In the genomic region with DNA sequence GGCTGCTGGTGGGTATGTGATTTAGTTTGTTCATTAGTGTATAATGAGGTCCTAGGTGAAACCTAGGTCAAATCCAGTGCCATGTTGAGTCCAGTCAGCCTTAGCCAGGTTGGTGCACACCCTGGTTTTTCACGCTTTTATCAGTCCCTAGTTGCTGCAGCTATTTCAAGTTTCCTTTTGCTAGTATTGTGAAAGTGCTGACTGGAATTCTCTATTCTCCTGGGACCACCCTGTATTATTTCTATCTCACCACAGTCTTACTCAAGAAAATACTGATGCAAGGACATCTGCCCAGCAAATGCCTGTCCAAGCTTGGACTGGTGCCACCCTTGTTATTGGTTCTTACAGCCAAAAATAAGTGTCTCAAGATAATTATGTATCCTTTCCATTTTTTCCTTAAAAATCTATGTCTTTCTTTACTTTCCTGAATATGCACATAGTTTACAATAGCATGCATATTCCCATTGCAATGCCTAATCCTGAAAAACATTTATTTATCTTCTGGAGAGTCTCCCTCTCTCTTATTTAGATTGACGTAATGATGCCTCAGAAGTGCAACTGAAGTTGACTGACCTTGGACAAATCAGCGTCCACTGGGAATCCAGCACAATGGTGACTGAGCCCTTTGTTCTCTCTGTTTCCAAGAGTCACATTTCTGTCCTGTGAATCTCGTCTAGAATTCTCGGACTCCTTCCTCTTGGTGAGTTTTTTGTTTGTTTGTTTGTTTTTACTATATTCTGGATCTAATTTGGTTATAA, we compare ENCODE assay signal across 1 cellular context.
TF ChIP-seq lines count a peak whose summit lies in the region.

No MANE protein-coding gene starts in this region.

TF ChIP-seq in SK-N-SH, 30 proteins besides CTCF, POLR2A, EP300 and RAD21 (continued from another document):
- TF ChIP-seq, protein P1, sequence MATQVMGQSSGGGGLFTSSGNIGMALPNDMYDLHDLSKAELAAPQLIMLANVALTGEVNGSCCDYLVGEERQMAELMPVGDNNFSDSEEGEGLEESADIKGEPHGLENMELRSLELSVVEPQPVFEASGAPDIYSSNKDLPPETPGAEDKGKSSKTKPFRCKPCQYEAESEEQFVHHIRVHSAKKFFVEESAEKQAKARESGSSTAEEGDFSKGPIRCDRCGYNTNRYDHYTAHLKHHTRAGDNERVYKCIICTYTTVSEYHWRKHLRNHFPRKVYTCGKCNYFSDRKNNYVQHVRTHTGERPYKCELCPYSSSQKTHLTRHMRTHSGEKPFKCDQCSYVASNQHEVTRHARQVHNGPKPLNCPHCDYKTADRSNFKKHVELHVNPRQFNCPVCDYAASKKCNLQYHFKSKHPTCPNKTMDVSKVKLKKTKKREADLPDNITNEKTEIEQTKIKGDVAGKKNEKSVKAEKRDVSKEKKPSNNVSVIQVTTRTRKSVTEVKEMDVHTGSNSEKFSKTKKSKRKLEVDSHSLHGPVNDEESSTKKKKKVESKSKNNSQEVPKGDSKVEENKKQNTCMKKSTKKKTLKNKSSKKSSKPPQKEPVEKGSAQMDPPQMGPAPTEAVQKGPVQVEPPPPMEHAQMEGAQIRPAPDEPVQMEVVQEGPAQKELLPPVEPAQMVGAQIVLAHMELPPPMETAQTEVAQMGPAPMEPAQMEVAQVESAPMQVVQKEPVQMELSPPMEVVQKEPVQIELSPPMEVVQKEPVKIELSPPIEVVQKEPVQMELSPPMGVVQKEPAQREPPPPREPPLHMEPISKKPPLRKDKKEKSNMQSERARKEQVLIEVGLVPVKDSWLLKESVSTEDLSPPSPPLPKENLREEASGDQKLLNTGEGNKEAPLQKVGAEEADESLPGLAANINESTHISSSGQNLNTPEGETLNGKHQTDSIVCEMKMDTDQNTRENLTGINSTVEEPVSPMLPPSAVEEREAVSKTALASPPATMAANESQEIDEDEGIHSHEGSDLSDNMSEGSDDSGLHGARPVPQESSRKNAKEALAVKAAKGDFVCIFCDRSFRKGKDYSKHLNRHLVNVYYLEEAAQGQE (IDR thresholded peaks at IDR 0.05; ENCODE audit: low read depth, low read length), result no peak
